1 cellular context compared by ENCODE assay signal in genomic region chr17:82317394-82318168, GRCh38.
TF ChIP-seq lines count a peak whose summit lies in the region.

Gene CD7 (minus strand): TSS chr17:82317608. CDS start chr17:82317495, 113 bp downstream.

TF ChIP-seq in GM23338, 12 proteins besides CTCF, POLR2A, EP300 and RAD21 (continued from another document):
- TF ChIP-seq EZH2 (IDR thresholded peaks at IDR 0.05; ENCODE audit: low read depth, unreplicated experiment): no peak
- TF ChIP-seq CREB1 (CRISPR knock-in tag; IDR thresholded peaks at IDR 0.05; ENCODE audit: low read depth): no peak
